Comparison of ENCODE assay signal across 8 cellular contexts in the genomic region with DNA sequence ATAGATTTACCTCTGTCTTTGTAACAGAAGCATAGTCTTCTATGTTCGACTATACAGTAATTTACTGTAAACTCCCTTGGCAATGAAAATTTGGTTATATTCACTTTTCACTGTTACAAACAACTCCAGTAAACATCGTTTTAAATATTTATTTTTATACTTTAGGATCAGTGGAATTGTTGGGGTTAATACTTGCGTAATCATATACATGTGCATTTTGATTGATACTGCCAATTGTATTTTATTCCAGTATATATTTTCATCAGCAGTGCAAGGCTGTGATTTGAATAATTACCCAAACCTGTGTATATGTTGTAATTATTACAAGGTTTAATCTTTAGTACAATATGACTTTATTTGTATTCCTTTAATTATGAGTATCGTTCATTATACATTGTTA.
DNase-seq lines count a peak whose midpoint lies in the region; ATAC-seq and TF ChIP-seq lines count a peak whose summit lies in the region.

No MANE protein-coding gene starts in this region.

- H3K4me3 ChIP-seq in liver (ENCODE audit: low read depth in 1 of 3, low read length in 3 of 3) (peak overlapping the region in 2 of 3 donors; percentile 5 to 73), thoracic aorta (peak overlapping the region; percentile 61)

- peak overlapping the region; percentile 64 to 89 for H3K9ac ChIP-seq in liver (ENCODE audit: low read depth in 1 of 2, low read length in 2 of 2)

- TF ChIP-seq RAD21 in liver (IDR thresholded peaks at IDR 0.05): no peak

- H3K9me3 ChIP-seq in liver (ENCODE audit: control insufficient read depth in 4 of 4, low read length in 3 of 4) (no peaks in the 10 kb centered on the region), thoracic aorta (no peaks in the 10 kb centered on the region)

- peak overlapping the region; percentile 80 to 90 for H3K27ac ChIP-seq in liver (ENCODE audit: low read depth in 1 of 2, low read length in 2 of 2)
- H3K27ac ChIP-seq in thoracic aorta: no peak overlapping the region

- peak overlapping the region; percentile 89 for H3K4me3 Mint-ChIP-seq in activated naive CD4-positive, alpha-beta T cell treated with anti-CD3 and anti-CD28 coated beads for 36 hours
- peak overlapping the region; percentile 82 for H3K4me3 Mint-ChIP-seq in activated naive CD8-positive, alpha-beta T cell treated with anti-CD3 and anti-CD28 coated beads, Interleukin-2, amount 50 U/mL, for 24 hours

- intact Hi-C loops in activated naive CD4-positive, alpha-beta T cell treated with anti-CD3 and anti-CD28 coated beads for 36 hours (cut with micrococcal nuclease): loop anchor here (1.0 kb wide), 1 partner anchor 11 kb away; no protein-coding TSS in a partner anchor

- H3K9me3 Mint-ChIP-seq in activated naive CD4-positive, alpha-beta T cell treated with anti-CD3 and anti-CD28 coated beads for 36 hours: no peaks in the 10 kb centered on the region
- H3K9me3 Mint-ChIP-seq in activated naive CD8-positive, alpha-beta T cell treated with anti-CD3 and anti-CD28 coated beads, Interleukin-2, amount 50 U/mL, for 24 hours: no peaks in the 10 kb centered on the region

- no peak overlapping the region for H3K27ac Mint-ChIP-seq in activated naive CD4-positive, alpha-beta T cell treated with anti-CD3 and anti-CD28 coated beads for 36 hours
- no peak overlapping the region for H3K27ac Mint-ChIP-seq in activated naive CD8-positive, alpha-beta T cell treated with anti-CD3 and anti-CD28 coated beads, Interleukin-2, amount 50 U/mL, for 24 hours

- CTCF ChIA-PET in activated naive CD4-positive, alpha-beta T cell treated with anti-CD3 and anti-CD28 coated beads for 36 hours (lab: Charles Lee): interaction anchor here (1.0 to 2.4 kb wide), 3 partner anchors 126 to 203 kb away, joined by 3 to 7 read pairs (median 6); no protein-coding TSS in a partner anchor

- peaks cover 28% of the 10 kb centered on the region for H3K4me1 Mint-ChIP-seq in activated naive CD4-positive, alpha-beta T cell treated with anti-CD3 and anti-CD28 coated beads for 36 hours (ENCODE audit: low read depth)
- peaks cover 20% of the 10 kb centered on the region for H3K4me1 Mint-ChIP-seq in activated naive CD8-positive, alpha-beta T cell treated with anti-CD3 and anti-CD28 coated beads, Interleukin-2, amount 50 U/mL, for 24 hours

- H3K27me3 ChIP-seq in liver (ENCODE audit: control insufficient read depth in 4 of 4, insufficient read depth in 4 of 4, low read length in 3 of 4) (no peaks in the 10 kb centered on the region), thoracic aorta (replicated peaks; ENCODE audit: insufficient read depth) (no peaks in the 10 kb centered on the region)

- WGBS in liver: 57% methylated on average over 4 of the region's 4 CpGs

- no peaks in the 10 kb centered on the region for H3K27me3 Mint-ChIP-seq in activated naive CD4-positive, alpha-beta T cell treated with anti-CD3 and anti-CD28 coated beads for 36 hours (ENCODE audit: low read depth)
- no peaks in the 10 kb centered on the region for H3K27me3 Mint-ChIP-seq in activated naive CD8-positive, alpha-beta T cell treated with anti-CD3 and anti-CD28 coated beads, Interleukin-2, amount 50 U/mL, for 24 hours

- no peak for ATAC-seq in activated naive CD8-positive, alpha-beta T cell treated with anti-CD3 and anti-CD28 coated beads, Interleukin-2, amount 50 U/mL, for 24 hours
- no peak for ATAC-seq in thoracic aorta (ENCODE audit: insufficient number of reproducible peaks, low FRiP score, low read depth)

- no peaks in the 10 kb centered on the region for H3K36me3 Mint-ChIP-seq in activated naive CD4-positive, alpha-beta T cell treated with anti-CD3 and anti-CD28 coated beads for 36 hours (ENCODE audit: low read depth)
- no peaks in the 10 kb centered on the region for H3K36me3 Mint-ChIP-seq in activated naive CD8-positive, alpha-beta T cell treated with anti-CD3 and anti-CD28 coated beads, Interleukin-2, amount 50 U/mL, for 24 hours (ENCODE audit: low read depth)

- H3K4me1 ChIP-seq in liver (ENCODE audit: control insufficient read depth in 4 of 4, insufficient read depth in 4 of 4, low read length in 3 of 4): peaks cover 1 to 23% (median 11%) of the 10 kb centered on the region in 4 donors
- H3K4me1 ChIP-seq in thoracic aorta (ENCODE audit: control insufficient read depth in 1 of 2, low read depth in 2 of 2): peaks cover 29 to 47% of the 10 kb centered on the region in 2 donors

- DNase-seq in activated naive CD4-positive, alpha-beta T cell treated with anti-CD3 and anti-CD28 coated beads for 36 hours: no peak
- no peak for DNase-seq in activated naive CD4-positive, alpha-beta T cell treated with anti-CD3 and anti-CD28 coated beads, Interleukin-2, amount 50 U/mL, for 16 hours
- no peak for DNase-seq in activated naive CD8-positive, alpha-beta T cell treated with anti-CD3 and anti-CD28 coated beads, Interleukin-2, amount 50 U/mL, for 24 hours
- no peak for DNase-seq in thoracic aorta (ENCODE audit: low spot score)
- DNase-seq in OCI-M2 (lab: John Stamatoyannopoulos, UW; ENCODE audit: unreplicated experiment): no peak
- DNase-seq in stimulated activated CD4-positive, alpha-beta T cell treated with anti-CD3 and anti-CD28 coated beads, Interleukin-2, amount 100 ng/mL, for 24 hours: no peak
- DNase-seq in NCI-H226: no peak

- TF ChIP-seq CTCF in liver (IDR thresholded peaks at IDR 0.05; ENCODE audit: low read depth, low read length, missing input control) (no peak), thoracic aorta (IDR thresholded peaks at IDR 0.05) (no peak)

- H3K36me3 ChIP-seq in liver (ENCODE audit: control insufficient read depth in 4 of 4, insufficient read depth in 3 of 4, low read depth in 1 of 4, low read length in 3 of 4) (no peaks in the 10 kb centered on the region), thoracic aorta (no peaks in the 10 kb centered on the region)

TF ChIP-seq in liver, 16 proteins besides CTCF, POLR2A, EP300 and RAD21:
- no peak for TF ChIP-seq HNF4G (IDR thresholded peaks at IDR 0.05)
- no peak for TF ChIP-seq REST (IDR thresholded peaks at IDR 0.05)
- TF ChIP-seq RXRA (IDR thresholded peaks at IDR 0.05): no peak
- TF ChIP-seq JUND (IDR thresholded peaks at IDR 0.05): no peak
- TF ChIP-seq GABPA (IDR thresholded peaks at IDR 0.05 in 1 of 2, conservative IDR thresholded peaks at IDR 0.05 in 1 of 2): no peak
- no peak for TF ChIP-seq SP1 (IDR thresholded peaks at IDR 0.05)
- TF ChIP-seq FOXA1 (IDR thresholded peaks at IDR 0.05): no peak
- no peak for TF ChIP-seq HNF4A (conservative IDR thresholded peaks at IDR 0.05)
- no peak for TF ChIP-seq EGR1 (IDR thresholded peaks at IDR 0.05; ENCODE audit: low read depth in 2 of 2)
- TF ChIP-seq YY1 (IDR thresholded peaks at IDR 0.05): no peak
- TF ChIP-seq FOXA2 (IDR thresholded peaks at IDR 0.05): no peak
- TF ChIP-seq NR2F2 (IDR thresholded peaks at IDR 0.05): no peak
- TF ChIP-seq TAF1 (conservative IDR thresholded peaks at IDR 0.05): no peak
- TF ChIP-seq ATF3 (IDR thresholded peaks at IDR 0.05): no peak

Comparison
In these comparisons a context has a peak if more than half of its experiments do, and no peak if none do; other contexts are left out.
1. H3K27ac ChIP-seq: peak in liver (2 of 2); none in thoracic aorta (0 of 2).